8 cellular contexts compared by ENCODE assay signal in genomic region chr11:65887723-65888162, GRCh38. TPM values are rescaled to one million over a fixed set of nuclear protein-coding genes. Genes with fewer than 3 reads are reported as not detected.
DNase-seq lines count a peak whose midpoint lies in the region; ATAC-seq and TF ChIP-seq lines count a peak whose summit lies in the region.

No MANE protein-coding gene starts in this region.

- H3K4me3 ChIP-seq in heart right ventricle = peak overlapping the region; percentile 48 to 98 (median 76)
- H3K4me3 ChIP-seq in WI38 (ENCODE audit: low read depth, low read length) = peak overlapping the region; percentile 78
- peak overlapping the region; percentile 95 for H3K4me3 ChIP-seq in skeletal muscle satellite cell (ENCODE audit: low read length)

- H3K9me3 ChIP-seq in heart right ventricle (no peaks in the 10 kb centered on the region), skeletal muscle satellite cell (replicated peaks; ENCODE audit: low read length) (no peaks in the 10 kb centered on the region)

- no peak for TF ChIP-seq CTCF in heart right ventricle (IDR thresholded peaks at IDR 0.05)
- no peak for TF ChIP-seq CTCF in WI38 (IDR thresholded peaks at IDR 0.05; ENCODE audit: low read depth, low read length)
- TF ChIP-seq CTCF in foreskin keratinocyte (conservative IDR thresholded peaks at IDR 0.05) = no peak

- H3K4me1 ChIP-seq in heart right ventricle (peaks cover 16 to 64% (median 51%) of the 10 kb centered on the region in 9 donors), foreskin keratinocyte (no peaks in the 10 kb centered on the region), skeletal muscle satellite cell (ENCODE audit: control insufficient read depth, insufficient read depth, low read length) (peaks cover 55% of the 10 kb centered on the region)

- ATAC-seq in heart right ventricle (no peak), Right ventricle myocardium inferior (no peak), foreskin keratinocyte (peak; percentile 4)
- no peak for ATAC-seq in activated CD4-positive, CD25-positive, alpha-beta regulatory T cell treated with anti-CD3 and anti-CD28 coated beads, Interleukin-2, amount 50 U/mL, for 24 hours

- DNase-seq in heart right ventricle (no peak), Right ventricle myocardium inferior (ENCODE audit: missing footprints) (no peak), foreskin keratinocyte (peak in 1 of 2 donors; percentile 60), SK-N-DZ (ENCODE audit: low spot score) (no peak)
- no peak for DNase-seq in activated CD4-positive, CD25-positive, alpha-beta regulatory T cell treated with anti-CD3 and anti-CD28 coated beads, Interleukin-2, amount 50 U/mL, for 72 hours

- H3K27me3 ChIP-seq in heart right ventricle = no peaks in the 10 kb centered on the region
- H3K27me3 ChIP-seq in foreskin keratinocyte = no peaks in the 10 kb centered on the region
- no peaks in the 10 kb centered on the region for H3K27me3 ChIP-seq in skeletal muscle satellite cell (ENCODE audit: control insufficient read depth, insufficient read depth, low read length)

- H3K36me3 ChIP-seq in heart right ventricle = peaks cover 0 to 44% (median 17%) of the 10 kb centered on the region in 9 donors
- H3K36me3 ChIP-seq in skeletal muscle satellite cell (ENCODE audit: insufficient read depth, low read length) = peaks cover 51% of the 10 kb centered on the region

- peak overlapping the region; percentile 89 for H3K4me2 ChIP-seq in skeletal muscle satellite cell (ENCODE audit: low read length)

- H3K9ac ChIP-seq in skeletal muscle satellite cell (ENCODE audit: low read depth, low read length) = peak overlapping the region; percentile 81

- intact Hi-C loops in heart right ventricle (cut with DNase I) (loop anchor here in 7 of 10 donors (1.0 to 10.0 kb wide), 9 partner anchors 15 to 173 kb away; partner anchors contain the start of genes SART1 (in 6 of the 7), C11orf68 (in 4 of the 7), DRAP1 (in 4 of the 7) and CFL1 (in 2 of the 7)), Right ventricle myocardium inferior (cut with DNase I) (loop anchor here (1.0 kb wide), 2 partner anchors 32 to 74 kb away; partner anchors contain the start of genes C11orf68, DRAP1 and SART1)

- 3 to 4% methylated on average over 23 of the region's 23 CpGs for WGBS in heart right ventricle, 2 donors

- H3K27ac ChIP-seq in heart right ventricle (peak overlapping the region in 9 of 10 donors; percentile 91 to 100 (median 98)), foreskin keratinocyte (no peak overlapping the region)

RNA-seq across cellular contexts. Expression of gene FIBP, which starts 0.5 kb away (rescaled TPM):
- total RNA-seq in heart right ventricle = 10 to 100 TPM; 46.3 to 63.2 (median 49.9) TPM
- polyA plus RNA-seq in heart right ventricle = 10 to 100 TPM; 44.0 to 88.4 TPM
- 44.7 TPM for total RNA-seq in Right ventricle myocardium inferior
- 105 and 113 TPM in 2 replicates for total RNA-seq in foreskin keratinocyte
- polyA plus RNA-seq in foreskin keratinocyte = 120 and 124 TPM in 2 replicates
- 173 and 237 TPM in 2 replicates for total RNA-seq in skeletal muscle satellite cell (2012; rRNA removed)
- 115 and 152 TPM in 2 replicates for polyA plus RNA-seq in SK-N-DZ (2014; cell fraction: cytosol; rRNA removed)
- 150 and 171 TPM in 2 replicates for polyA plus RNA-seq in SK-N-DZ (2014; cell fraction: nucleus; rRNA removed)

RNA-seq across cellular contexts. Expression of gene CCDC85B, which starts 2.7 kb away (rescaled TPM):
- total RNA-seq in heart right ventricle (10 to 100 TPM; 22.1 to 48.9 (median 34.4) TPM), Right ventricle myocardium inferior (29.6 TPM), foreskin keratinocyte (25.4 and 36.9 TPM in 2 replicates)
- polyA plus RNA-seq in heart right ventricle (10 to 100 TPM; 66.3 to 69.4 TPM), foreskin keratinocyte (58.9 and 62.1 TPM in 2 replicates)
- 48.1 and 61.1 TPM in 2 replicates for total RNA-seq in skeletal muscle satellite cell (2012; rRNA removed)
- 23.0 and 33.6 TPM in 2 replicates for polyA plus RNA-seq in SK-N-DZ (2014; cell fraction: cytosol; rRNA removed)
- polyA plus RNA-seq in SK-N-DZ (2014; cell fraction: nucleus; rRNA removed) = 25.6 and 28.1 TPM in 2 replicates

RNA-seq across cellular contexts. Expression of gene CTSW, which starts 8.1 kb away (rescaled TPM):
- total RNA-seq in heart right ventricle = 1 to 10 TPM in 2 of 10 donors, under 1 TPM in 7, not detected in 1; 0.20 to 7.9 (median 0.55) TPM
- polyA plus RNA-seq in heart right ventricle = under 1 TPM; 0.17 to 0.88 TPM
- 1.1 TPM for total RNA-seq in Right ventricle myocardium inferior
- total RNA-seq in foreskin keratinocyte = not detected in 2 replicates
- polyA plus RNA-seq in foreskin keratinocyte = not detected in 2 replicates
- 0.25 and 0.44 TPM in 2 replicates for total RNA-seq in skeletal muscle satellite cell (2012; rRNA removed)
- not detected in 2 replicates for polyA plus RNA-seq in SK-N-DZ (2014; cell fraction: cytosol; rRNA removed)
- not detected in 2 replicates for polyA plus RNA-seq in SK-N-DZ (2014; cell fraction: nucleus; rRNA removed)

RNA-seq across cellular contexts. Expression of gene FOSL1, which starts 12.4 kb away (rescaled TPM):
- total RNA-seq in heart right ventricle (1 to 10 TPM in 6 of 10 donors, under 1 TPM in 2, not detected in 2; 0.31 to 8.1 (median 2.6) TPM), Right ventricle myocardium inferior (0.27 TPM), foreskin keratinocyte (127 and 153 TPM in 2 replicates)
- polyA plus RNA-seq in heart right ventricle (10 to 100 TPM in 1 of 2 donors, 1 to 10 TPM in 1; 2.0 to 32.8 TPM), foreskin keratinocyte (199 and 204 TPM in 2 replicates)
- 65.9 and 97.2 TPM in 2 replicates for total RNA-seq in skeletal muscle satellite cell (2012; rRNA removed)
- polyA plus RNA-seq in SK-N-DZ (2014; cell fraction: cytosol; rRNA removed) = not detected in 2 replicates
- polyA plus RNA-seq in SK-N-DZ (2014; cell fraction: nucleus; rRNA removed) = not detected in 2 replicates

RNA-seq across cellular contexts. Expression of gene EFEMP2, which starts 15.1 kb away (rescaled TPM):
- 100 to 1,000 TPM in 3 of 10 donors, 10 to 100 TPM in 7; 79.4 to 112 (median 89.6) TPM for total RNA-seq in heart right ventricle
- 100 to 1,000 TPM in 1 of 2 donors, 10 to 100 TPM in 1; 54.8 to 133 TPM for polyA plus RNA-seq in heart right ventricle
- total RNA-seq in Right ventricle myocardium inferior = 83.1 TPM
- total RNA-seq in foreskin keratinocyte = 12.3 and 16.4 TPM in 2 replicates
- polyA plus RNA-seq in foreskin keratinocyte = 15.8 and 19.4 TPM in 2 replicates
- 40.1 and 69.7 TPM in 2 replicates for total RNA-seq in skeletal muscle satellite cell (2012; rRNA removed)
- 14.0 and 14.9 TPM in 2 replicates for polyA plus RNA-seq in SK-N-DZ (2014; cell fraction: cytosol; rRNA removed)
- polyA plus RNA-seq in SK-N-DZ (2014; cell fraction: nucleus; rRNA removed) = 46.4 and 59.5 TPM in 2 replicates
